ENCODE assay signal across 15 cellular contexts in genomic region chr5:154472871-154473580, GRCh38. TPM values are rescaled to one million over a fixed set of nuclear protein-coding genes. Genes with fewer than 3 reads are reported as not detected.
DNase-seq lines count a peak whose midpoint lies in the region; ATAC-seq and TF ChIP-seq lines count a peak whose summit lies in the region.
"Had no signal": no experiment of that assay in that cellular context is flagged by ENCODE, and none has a peak within 500 bp of the region (broad histone marks: within the 10 kb centered on the region; RNA-seq: fewer than 3 reads in every experiment).

No MANE protein-coding gene starts in this region.

- H3K23ac ChIP-seq in mesenchymal stem cell (ENCODE audit: low read length in 2 of 2), result no peak overlapping the region

- TF ChIP-seq CTCF in chondrocyte (IDR thresholded peaks at IDR 0.05) (no peak), GM13976 (IDR thresholded peaks at IDR 0.05; ENCODE audit: borderline replicate concordance, control extremely low read depth, extremely low read depth, insufficient read depth, missing control alignments) (no peak)

- H3K9me3 ChIP-seq in mesenchymal stem cell (ENCODE audit: control insufficient read depth, low read length), result no peaks in the 10 kb centered on the region
- H3K9me3 ChIP-seq: colonic mucosa, neutrophil, Peyer's patch had no signal

- H3K27ac Mint-ChIP-seq in activated T-cell treated with anti-CD3 and anti-CD28 coated beads, Interleukin-2, amount 50 U/mL, for 72 hours, result no peak overlapping the region
- peak overlapping the region; percentile 36 for H3K27ac Mint-ChIP-seq in chondrocyte (ENCODE audit: unreplicated experiment)
- no peak overlapping the region for H3K27ac Mint-ChIP-seq in stimulated activated effector memory CD8-positive, alpha-beta T cell treated with anti-CD3 and anti-CD28 coated beads, Interleukin-12 subunit alpha, Interleukin-12 subunit beta, amount 100 ng/mL, for 72 hours

- peaks cover 0 to 3% of the 10 kb centered on the region in 2 donors for H3K36me3 Mint-ChIP-seq in activated T-cell treated with anti-CD3 and anti-CD28 coated beads, Interleukin-2, amount 50 U/mL, for 72 hours (ENCODE audit: insufficient read depth in 2 of 2)
- peaks cover 3% of the 10 kb centered on the region for H3K36me3 Mint-ChIP-seq in chondrocyte (ENCODE audit: low read depth)
- H3K36me3 Mint-ChIP-seq in stimulated activated effector memory CD8-positive, alpha-beta T cell treated with anti-CD3 and anti-CD28 coated beads, Interleukin-12 subunit alpha, Interleukin-12 subunit beta, amount 100 ng/mL, for 72 hours, result peaks cover 20% of the 10 kb centered on the region

- in situ Hi-C loops in GM13976 (cut with MboI; ENCODE audit: low sequenced_read_pairs, unreplicated experiment), result no loop called here

- H2BK120ac ChIP-seq in mesenchymal stem cell (ENCODE audit: low read depth, low read length), result no peak overlapping the region

- H3K4ac ChIP-seq in mesenchymal stem cell (ENCODE audit: low read depth in 1 of 2, low read length in 2 of 2), result no peak overlapping the region

- H3K14ac ChIP-seq in mesenchymal stem cell (ENCODE audit: low read length in 2 of 2), result no peak overlapping the region

- no peak overlapping the region for H2AFZ ChIP-seq in mesenchymal stem cell (ENCODE audit: low read depth, low read length)

- peak overlapping the region; percentile 36 to 54 for H3K4me3 Mint-ChIP-seq in activated T-cell treated with anti-CD3 and anti-CD28 coated beads, Interleukin-2, amount 50 U/mL, for 72 hours
- peak overlapping the region; percentile 60 for H3K4me3 Mint-ChIP-seq in chondrocyte (ENCODE audit: unreplicated experiment)
- H3K4me3 Mint-ChIP-seq in stimulated activated effector memory CD8-positive, alpha-beta T cell treated with anti-CD3 and anti-CD28 coated beads, Interleukin-12 subunit alpha, Interleukin-12 subunit beta, amount 100 ng/mL, for 72 hours, result peak overlapping the region; percentile 42

- no peak overlapping the region for H2AK5ac ChIP-seq in mesenchymal stem cell (ENCODE audit: low read length, severe bottlenecking)

- no peak overlapping the region for H2BK5ac ChIP-seq in mesenchymal stem cell (ENCODE audit: low read depth, low read length, poor library complexity, severe bottlenecking)

- 15% methylated on average over 26 of the region's 35 CpGs for WGBS in mesenchymal stem cell

- H3K4me3 ChIP-seq in mesenchymal stem cell (ENCODE audit: insufficient read depth in 1 of 2, low read depth in 1 of 2, low read length in 2 of 2), result no peak overlapping the region
- H3K4me3 ChIP-seq: colonic mucosa had no signal

- H3K27me3 ChIP-seq in mesenchymal stem cell (ENCODE audit: control insufficient read depth in 1 of 2, insufficient read depth in 1 of 2, low read length in 2 of 2), result peaks cover 83 to 93% of the 10 kb centered on the region in 2 experiments

- peak overlapping the region; percentile 12 for H3K4me2 ChIP-seq in mesenchymal stem cell (ENCODE audit: low read length, poor library complexity, severe bottlenecking)

- H3K4me1 ChIP-seq in mesenchymal stem cell (ENCODE audit: control insufficient read depth, insufficient read depth, low read depth, low read length), result peaks cover 31% of the 10 kb centered on the region

- H3K9ac ChIP-seq in mesenchymal stem cell (ENCODE audit: low read length), result no peak overlapping the region

- no peaks in the 10 kb centered on the region for H3K9me3 Mint-ChIP-seq in activated T-cell treated with anti-CD3 and anti-CD28 coated beads, Interleukin-2, amount 50 U/mL, for 72 hours
- no peaks in the 10 kb centered on the region for H3K9me3 Mint-ChIP-seq in chondrocyte (ENCODE audit: low read depth)
- H3K9me3 Mint-ChIP-seq in stimulated activated effector memory CD8-positive, alpha-beta T cell treated with anti-CD3 and anti-CD28 coated beads, Interleukin-12 subunit alpha, Interleukin-12 subunit beta, amount 100 ng/mL, for 72 hours, result no peaks in the 10 kb centered on the region

- no peak overlapping the region for H4K91ac ChIP-seq in mesenchymal stem cell (ENCODE audit: low read length)

- no peak overlapping the region for H2BK12ac ChIP-seq in mesenchymal stem cell (ENCODE audit: low read length in 2 of 2)

- H3K18ac ChIP-seq in mesenchymal stem cell (ENCODE audit: low read depth in 1 of 2, low read length in 2 of 2), result no peak overlapping the region

- DNase-seq in activated T-cell treated with anti-CD3 and anti-CD28 coated beads, Interleukin-2, amount 50 U/mL, for 72 hours, result no peak
- DNase-seq in activated T-cell treated with anti-CD3 and anti-CD28 coated beads for 4 hours (no peak), chondrocyte (ENCODE audit: low spot score) (no peak), mesenchymal stem cell (no peak), GM13976 (ENCODE audit: low spot score) (no peak), EL (no peak)
- DNase-seq in stimulated activated effector memory CD8-positive, alpha-beta T cell treated with anti-CD3 and anti-CD28 coated beads, Interleukin-12 subunit alpha, Interleukin-12 subunit beta, amount 100 ng/mL, for 72 hours (ENCODE audit: low spot score in 2 of 2), result no peak
- DNase-seq: activated CD4-positive, alpha-beta T cell treated with anti-CD3 and anti-CD28 coated beads, Interleukin-2, amount 50 U/mL, for 4 hours; colonic mucosa; NCI-H1048; NCI-H510A; Peyer's patch had no signal

- H3K36me3 ChIP-seq in mesenchymal stem cell (ENCODE audit: control insufficient read depth in 1 of 2, insufficient read depth in 2 of 2, low read depth in 1 of 2, low read length in 2 of 2), result no peaks in the 10 kb centered on the region
- H3K36me3 ChIP-seq: colonic mucosa, neutrophil, Peyer's patch had no signal

- peaks cover 43% of the 10 kb centered on the region for H3K4me1 Mint-ChIP-seq in activated T-cell treated with anti-CD3 and anti-CD28 coated beads, Interleukin-2, amount 50 U/mL, for 72 hours (ENCODE audit: low read depth)
- peaks cover 28% of the 10 kb centered on the region for H3K4me1 Mint-ChIP-seq in chondrocyte (ENCODE audit: low read depth)
- H3K4me1 Mint-ChIP-seq in stimulated activated effector memory CD8-positive, alpha-beta T cell treated with anti-CD3 and anti-CD28 coated beads, Interleukin-12 subunit alpha, Interleukin-12 subunit beta, amount 100 ng/mL, for 72 hours, result peaks cover 56% of the 10 kb centered on the region

- H3K79me1 ChIP-seq in mesenchymal stem cell (replicated peaks; ENCODE audit: low read length, poor library complexity, severe bottlenecking), result no peaks in the 10 kb centered on the region

- no peak overlapping the region for H2BK15ac ChIP-seq in mesenchymal stem cell (ENCODE audit: low read depth, poor library complexity, severe bottlenecking)

- H3K27me3 Mint-ChIP-seq in activated T-cell treated with anti-CD3 and anti-CD28 coated beads, Interleukin-2, amount 50 U/mL, for 72 hours (ENCODE audit: low read depth), result peaks cover 90% of the 10 kb centered on the region
- peaks cover 86% of the 10 kb centered on the region for H3K27me3 Mint-ChIP-seq in chondrocyte (ENCODE audit: low read depth)

- no peak for ATAC-seq in activated T-cell treated with anti-CD3 and anti-CD28 coated beads, Interleukin-2, amount 50 U/mL, for 72 hours (replicated peaks in 1 of 2)
- ATAC-seq in stimulated activated effector memory CD8-positive, alpha-beta T cell treated with anti-CD3 and anti-CD28 coated beads, Interleukin-12 subunit alpha, Interleukin-12 subunit beta, amount 100 ng/mL, for 72 hours, result no peak
- ATAC-seq in GM21717 (IDR thresholded peaks at IDR 0.05; ENCODE audit: unreplicated experiment), result no peak

- no peak overlapping the region for H4K8ac ChIP-seq in mesenchymal stem cell (ENCODE audit: low read length)

- no peak overlapping the region for H3K27ac ChIP-seq in mesenchymal stem cell (ENCODE audit: low read length, poor library complexity, severe bottlenecking)
- H3K27ac ChIP-seq: colonic mucosa, neutrophil had no signal

RNA-seq across cellular contexts. Expression of gene HAND1, which starts 5.0 kb away (rescaled TPM):
- total RNA-seq in activated T-cell treated with anti-CD3 and anti-CD28 coated beads, Interleukin-2, amount 50 U/mL, for 72 hours, result not detected
- total RNA-seq in chondrocyte, result not detected in 3 replicates
- 0.08 TPM for polyA plus RNA-seq in mesenchymal stem cell (2013, experiment 1 of 2)
- polyA plus RNA-seq in mesenchymal stem cell (2013, experiment 2 of 2), result 0.08 TPM
- total RNA-seq: HT-29 had no signal

RNA-seq across cellular contexts. Expression of gene SAP30L, which starts 27.2 kb away (rescaled TPM):
- total RNA-seq in activated T-cell treated with anti-CD3 and anti-CD28 coated beads, Interleukin-2, amount 50 U/mL, for 72 hours, result 10 to 100 TPM; 42.5 to 45.3 TPM
- 33.8 to 38.5 TPM (median 34.4 TPM) in 3 replicates for total RNA-seq in chondrocyte
- 55.3 TPM for polyA plus RNA-seq in mesenchymal stem cell (2013, experiment 1 of 2)
- 54.3 TPM for polyA plus RNA-seq in mesenchymal stem cell (2013, experiment 2 of 2)
